In the genomic region with DNA sequence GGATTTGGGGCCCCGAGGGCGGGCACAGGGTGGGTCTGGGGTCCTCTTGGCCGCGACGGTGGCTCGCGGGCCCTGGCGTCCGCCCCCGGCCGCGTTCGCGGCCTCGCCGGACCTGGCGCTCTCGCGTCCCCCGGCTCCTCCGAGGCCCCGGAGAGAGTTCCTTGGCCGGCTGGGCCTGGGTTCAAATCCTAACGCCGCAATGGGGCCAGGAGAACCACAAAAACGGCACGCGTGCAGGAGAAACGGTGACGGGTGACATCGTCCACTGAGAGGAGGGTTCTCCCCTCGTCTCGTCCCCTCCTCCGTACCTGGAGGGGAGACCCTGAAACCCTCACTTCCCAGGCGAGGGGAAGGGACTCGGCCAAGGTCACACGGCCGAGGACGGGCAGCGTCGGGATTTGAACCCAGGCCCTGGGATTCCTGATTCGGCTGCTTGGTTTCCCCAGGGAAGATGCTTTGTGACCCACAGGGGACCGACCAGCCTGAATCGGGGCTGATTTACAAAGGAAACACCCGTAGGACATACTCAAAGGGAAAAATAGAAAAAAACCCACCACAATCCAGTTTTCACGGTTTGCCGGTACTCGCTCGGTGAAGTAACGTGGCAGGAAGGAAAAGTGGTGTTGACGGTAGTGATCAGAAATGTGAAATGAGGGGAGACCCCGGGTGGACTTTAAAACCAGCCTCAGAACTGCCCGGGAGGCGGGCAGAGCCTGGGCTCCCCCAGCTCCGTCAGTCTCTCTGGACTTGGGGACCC, we compare ENCODE assay signal across 6 cellular contexts. TPM values are rescaled to one million over a fixed set of nuclear protein-coding genes. Genes with fewer than 3 reads are reported as not detected.
DNase-seq lines count a peak whose midpoint lies in the region; ATAC-seq, FAIRE-seq and TF ChIP-seq lines count a peak whose summit lies in the region.

No MANE protein-coding gene starts in this region.

- H3K4me1 ChIP-seq in Panc1 (ENCODE audit: control insufficient read depth, insufficient read depth, low read length) (peaks cover 18% of the 10 kb centered on the region), small intestine (ENCODE audit: control insufficient read depth in 2 of 2, insufficient read depth in 1 of 2, low read depth in 1 of 2, low read length in 1 of 2) (peaks cover 5 to 13% of the 10 kb centered on the region in 2 donors)

- H3K36me3 ChIP-seq in Panc1 (ENCODE audit: control insufficient read depth, insufficient read depth, low read length) (peaks cover 37% of the 10 kb centered on the region), small intestine (ENCODE audit: control insufficient read depth in 2 of 2, insufficient read depth in 2 of 2, low read length in 2 of 2) (peaks cover 10% of the 10 kb centered on the region in 2 donors)

- intact Hi-C loops in Panc1 (cut with micrococcal nuclease; ENCODE audit: unreplicated experiment): no loop called here

- H3K27me3 ChIP-seq in Panc1 (ENCODE audit: control insufficient read depth, insufficient read depth, low read length) (no peaks in the 10 kb centered on the region), small intestine (ENCODE audit: control insufficient read depth in 2 of 2, insufficient read depth in 2 of 2, low read length in 2 of 2) (no peaks in the 10 kb centered on the region)

- BruUV-seq in Panc1 (replicated peaks; lab: Mats Ljungman, UMichigan): no TSS peak

- FAIRE-seq in small intestine (lab: Jason Lieb, UNC): no peak

- POLR2A ChIA-PET in Panc1 (lab: Charles Lee): interaction anchor here (0.7 kb wide), 1 partner anchor 45 kb away, joined by 6 read pairs; no protein-coding TSS in a partner anchor

- 0% methylated on average over 46 to 55 of the region's 55 CpGs for WGBS in small intestine, 3 donors

- H3K9me3 ChIP-seq in Panc1 (ENCODE audit: control insufficient read depth, insufficient read depth, low read depth, low read length): no peaks in the 10 kb centered on the region
- no peaks in the 10 kb centered on the region for H3K9me3 ChIP-seq in small intestine (ENCODE audit: control insufficient read depth, low read depth)

- peak; percentile 11; the same call in 1 of the 2 replicates for ATAC-seq in Panc1

- TF ChIP-seq CTCF in GM12875 (IDR thresholded peaks at IDR 0.05; ENCODE audit: borderline replicate concordance, insufficient read depth, low read depth, low read length) (no peak), Panc1 (IDR thresholded peaks at IDR 0.05) (no peak), epithelial cell of proximal tubule (conservative IDR thresholded peaks at IDR 0.05; ENCODE audit: low read depth, low read length) (no peak)

- H3K4me3 ChIP-seq in GM12875 (ENCODE audit: low read depth, low read length) (peak overlapping the region; percentile 96), Panc1 (ENCODE audit: low read depth in 2 of 2, low read length in 2 of 2) (peak overlapping the region; percentile 92 to 99), epithelial cell of proximal tubule (ENCODE audit: low read depth, low read length) (peak overlapping the region; percentile 97), small intestine (ENCODE audit: low read depth in 1 of 2, low read length in 2 of 2) (peak overlapping the region; percentile 90 to 94)

- no peak for DNase-seq in Panc1 (ENCODE audit: low read depth, low spot score)
- DNase-seq in epithelial cell of proximal tubule (ENCODE audit: low read depth): no peak
- DNase-seq in small intestine: peak; percentile 20
- DNase-seq in Ammon's horn (ENCODE audit: low spot score): no peak
- no peak for DNase-seq in NCI-H1092 treated with DMSO at 0.1 percent for 48 hours (lab: John Stamatoyannopoulos, UW)

- in situ Hi-C loops in Panc1 (cut with HindIII; ENCODE audit: low pct_unique_long_range_greater_than_20kb, low sequenced_read_pairs): no loop called here

- H3K27ac ChIP-seq in Panc1 (ENCODE audit: low read length): peak overlapping the region; percentile 93
- peak overlapping the region; percentile 87 to 96 for H3K27ac ChIP-seq in small intestine (ENCODE audit: low read depth in 1 of 2, low read length in 1 of 2)

- CTCF ChIA-PET in Panc1 (lab: Charles Lee): no interaction called here

RNA-seq across cellular contexts. Expression of a gene that starts 0.7 kb away (rescaled TPM):
- total RNA-seq in Panc1 (2021; ENCODE audit: unreplicated experiment) (83.0 TPM), epithelial cell of proximal tubule (58.6 and 65.6 TPM in 2 replicates)
- polyA plus RNA-seq in Panc1 (2012; ENCODE audit: insufficient read length): 99.0 TPM
- polyA plus RNA-seq in small intestine: 10 to 100 TPM; 44.0 to 63.5 (median 47.3) TPM

RNA-seq across cellular contexts. Expression of a gene that starts 1.0 kb away (rescaled TPM):
- 83.5 TPM for total RNA-seq in Panc1 (2021; ENCODE audit: unreplicated experiment)
- 93.8 TPM for polyA plus RNA-seq in Panc1 (2012; ENCODE audit: insufficient read length)
- 17.6 and 20.5 TPM in 2 replicates for total RNA-seq in epithelial cell of proximal tubule
- polyA plus RNA-seq in small intestine: 10 to 100 TPM; 38.8 to 83.2 (median 78.4) TPM

RNA-seq across cellular contexts. Expression of a gene that starts 55.8 kb away (rescaled TPM):
- total RNA-seq in Panc1 (2021; ENCODE audit: unreplicated experiment) (2.3 TPM), epithelial cell of proximal tubule (0.36 TPM in 1 of 2 replicates, not detected in the other)
- 2.8 TPM for polyA plus RNA-seq in Panc1 (2012; ENCODE audit: insufficient read length)
- 1 to 10 TPM in 1 of 3 donors, under 1 TPM in 2; 0.69 to 1.3 (median 0.81) TPM for polyA plus RNA-seq in small intestine

RNA-seq across cellular contexts. Expression of a gene that starts 56.7 kb away (rescaled TPM):
- total RNA-seq in Panc1 (2021; ENCODE audit: unreplicated experiment) (93.5 TPM), epithelial cell of proximal tubule (61.2 and 67.6 TPM in 2 replicates)
- polyA plus RNA-seq in Panc1 (2012; ENCODE audit: insufficient read length): 148 TPM
- 100 to 1,000 TPM in 2 of 3 donors, 10 to 100 TPM in 1; 99.5 to 134 (median 117) TPM for polyA plus RNA-seq in small intestine

RNA-seq across cellular contexts. Expression of a gene that starts 57.3 kb away (rescaled TPM):
- total RNA-seq in Panc1 (2021; ENCODE audit: unreplicated experiment) (6.0 TPM), epithelial cell of proximal tubule (4.3 and 13.5 TPM in 2 replicates)
- polyA plus RNA-seq in Panc1 (2012; ENCODE audit: insufficient read length): 15.9 TPM
- polyA plus RNA-seq in small intestine: 1 to 10 TPM; 4.5 to 6.0 (median 4.6) TPM
